In genomic region chr1:54051936-54052469, GRCh38 we compare ENCODE assay signal across 1 cellular context.
TF ChIP-seq lines count a peak whose summit lies in the region.

No MANE protein-coding gene starts in this region.

TF ChIP-seq in HEK293, 187 proteins besides CTCF, POLR2A, EP300 and RAD21 (continued from another document):
- TF ChIP-seq ZBTB6 (tag by site-specific recombination; IDR thresholded peaks at IDR 0.05) (no peak), GLIS2 (tag by site-specific recombination; IDR thresholded peaks at IDR 0.05) (peak; percentile 56), ZBTB48 (tag by site-specific recombination; IDR thresholded peaks at IDR 0.05) (no peak), ZNF19 (tag by site-specific recombination; IDR thresholded peaks at IDR 0.05; ENCODE audit: low read depth) (no peak), ZNF398 (tag by site-specific recombination; IDR thresholded peaks at IDR 0.05) (peak; percentile 64), ZNF169 (tag by site-specific recombination; IDR thresholded peaks at IDR 0.05) (no peak), GLIS1 (tag by site-specific recombination; IDR thresholded peaks at IDR 0.05) (peak; percentile 99), ZNF280D (tag by site-specific recombination; IDR thresholded peaks at IDR 0.05) (no peak), PRDM1 (tag by site-specific recombination; IDR thresholded peaks at IDR 0.05) (peak; percentile 63; the same call in 1 of the 2 replicates), SP7 (tag by site-specific recombination; IDR thresholded peaks at IDR 0.05) (peak; percentile 63), PRDM6 (tag by site-specific recombination; IDR thresholded peaks at IDR 0.05) (peak; percentile 65; the same call in 1 of the 2 replicates), TCF7L2 (IDR thresholded peaks at IDR 0.05; ENCODE audit: borderline replicate concordance, low read depth, low read length) (no peak), PRDM10 (tag by site-specific recombination; IDR thresholded peaks at IDR 0.05) (peak; percentile 91), ZNF768 (tag by site-specific recombination; IDR thresholded peaks at IDR 0.05) (no peak), ZNF157 (tag by site-specific recombination; IDR thresholded peaks at IDR 0.05) (no peak), FEZF1 (tag by site-specific recombination; IDR thresholded peaks at IDR 0.05) (no peak), ZNF626 (tag by site-specific recombination; IDR thresholded peaks at IDR 0.05) (no peak), ZNF785 (tag by site-specific recombination; IDR thresholded peaks at IDR 0.05) (no peak), ZSCAN18 (tag by site-specific recombination; IDR thresholded peaks at IDR 0.05) (no peak), AEBP2 (tag by site-specific recombination; IDR thresholded peaks at IDR 0.05; ENCODE audit: borderline replicate concordance) (no peak)
TF ChIP-seq in HEK293: peak in this region for 9.
